ENCODE assay signal across 12 cellular contexts in the genomic region with DNA sequence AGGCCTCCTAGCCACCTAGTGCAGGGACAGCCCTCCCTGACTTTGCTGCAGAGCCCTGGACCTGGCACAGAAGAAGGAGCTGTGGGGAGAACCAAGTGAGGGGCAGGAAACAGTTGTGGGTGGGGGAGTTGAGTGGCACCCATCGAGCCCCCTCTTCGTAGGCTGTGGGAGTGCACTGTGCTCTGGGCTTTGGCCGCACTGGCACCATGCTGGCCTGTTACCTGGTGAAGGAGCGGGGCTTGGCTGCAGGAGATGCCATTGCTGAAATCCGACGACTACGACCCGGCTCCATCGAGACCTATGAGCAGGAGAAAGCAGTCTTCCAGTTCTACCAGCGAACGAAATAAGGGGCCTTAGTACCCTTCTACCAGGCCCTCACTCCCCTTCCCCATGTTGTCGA. TPM values are rescaled to one million over a fixed set of nuclear protein-coding genes. Genes with fewer than 3 reads are reported as not detected.
DNase-seq lines count a peak whose midpoint lies in the region; ATAC-seq and TF ChIP-seq lines count a peak whose summit lies in the region.
"Had no signal": no experiment of that assay in that cellular context is flagged by ENCODE, and none has a peak within 500 bp of the region (broad histone marks: within the 10 kb centered on the region; RNA-seq: fewer than 3 reads in every experiment).

No MANE protein-coding gene starts in this region.

- H3K27me3 Mint-ChIP-seq in GM23338 (ENCODE audit: insufficient read depth, low read depth, poor library complexity) (peaks cover 7% of the 10 kb centered on the region), endodermal cell (ENCODE audit: insufficient read depth) (peaks cover 9% of the 10 kb centered on the region)

- no peak overlapping the region for H3K27ac ChIP-seq in GM23338 (ENCODE audit: low read depth)
- H3K27ac ChIP-seq in RWPE1, result peak overlapping the region; percentile 81
- no peak overlapping the region for H3K27ac ChIP-seq in endodermal cell (ENCODE audit: low read depth, low read length)
- no peak overlapping the region for H3K27ac ChIP-seq in osteoblast (ENCODE audit: low read depth, low read length)
- H3K27ac ChIP-seq in A673 (ENCODE audit: low read depth, low read length, poor library complexity, severe bottlenecking), result no peak overlapping the region

- no peaks in the 10 kb centered on the region for H3F3A ChIP-seq in GM23338 (replicated peaks; ENCODE audit: low read depth)

- intact Hi-C loops in A673 (cut with micrococcal nuclease; ENCODE audit: unreplicated experiment), result loop anchor here (5.0 kb wide), 1 partner anchor 225 kb away; no protein-coding TSS in a partner anchor
- intact Hi-C loops in lower leg skin (cut with DNase I; ENCODE audit: low total_unique reads), result no loop called here

- DNase-seq in GM23338 (ENCODE audit: low spot score) (no peak), RWPE1 (ENCODE audit: low spot score) (no peak), endodermal cell (no peak), osteoblast (ENCODE audit: insufficient read length, low spot score, missing footprints) (peak; percentile 34), A673 (ENCODE audit: low spot score) (no peak), SHP77 (lab: John Stamatoyannopoulos, UW) (no peak), lower leg skin (ENCODE audit: low spot score in 2 of 2) (no peak)
- DNase-seq: NCI-H2081, PC-3 had no signal

- H3K27ac Mint-ChIP-seq in GM23338 (no peak overlapping the region), endodermal cell (no peak overlapping the region)

- TF ChIP-seq POLR2A in lower leg skin (IDR thresholded peaks at IDR 0.05), result no peak

- H3K4me1 ChIP-seq in GM23338 (ENCODE audit: insufficient read depth) (peaks cover 19% of the 10 kb centered on the region), endodermal cell (ENCODE audit: control insufficient read depth, insufficient read depth, low read length) (no peaks in the 10 kb centered on the region), osteoblast (ENCODE audit: insufficient read depth, low read length) (peaks cover 15% of the 10 kb centered on the region), A673 (ENCODE audit: insufficient read depth, low read length, poor library complexity, severe bottlenecking) (peaks cover 6% of the 10 kb centered on the region)

- H3K9me2 ChIP-seq in GM23338 (ENCODE audit: insufficient read depth), result peaks cover 28% of the 10 kb centered on the region

- no peak for ATAC-seq in GM23338
- ATAC-seq in HG03135 (IDR thresholded peaks at IDR 0.05; ENCODE audit: unreplicated experiment), result no peak
- ATAC-seq: PC-3 had no signal

- no peaks in the 10 kb centered on the region for H3K36me3 ChIP-seq in GM23338 (ENCODE audit: insufficient read depth)
- no peaks in the 10 kb centered on the region for H3K36me3 ChIP-seq in endodermal cell (ENCODE audit: control insufficient read depth, insufficient read depth, low read length)
- no peaks in the 10 kb centered on the region for H3K36me3 ChIP-seq in osteoblast (ENCODE audit: insufficient read depth, low read length)
- no peaks in the 10 kb centered on the region for H3K36me3 ChIP-seq in A673 (ENCODE audit: insufficient read depth, low read length, poor library complexity, severe bottlenecking)

- WGBS in endodermal cell (ENCODE audit: insufficient coverage in 1 of 2, insufficient read length in 1 of 2), 2 experiments, result 95 to 100% methylated on average over 4 to 11 of the region's 12 CpGs
- WGBS in lower leg skin, 2 donors, result 88 to 97% methylated on average over 12 of the region's 12 CpGs

- H3K4me2 ChIP-seq in GM23338 (peak overlapping the region; percentile 83), osteoblast (ENCODE audit: insufficient read depth, low read length) (peak overlapping the region; percentile 86)

- H3K4me1 Mint-ChIP-seq in GM23338, result peaks cover 30% of the 10 kb centered on the region
- peaks cover 16% of the 10 kb centered on the region for H3K4me1 Mint-ChIP-seq in endodermal cell

- CTCF ChIA-PET in RWPE1 (lab: Yijun Ruan, JAX) (interaction anchor here (0.7 to 1.7 kb wide), 6 partner anchors 8 to 226 kb away, joined by 3 to 16 read pairs (median 4); no protein-coding TSS in a partner anchor), A673 (lab: Charles Lee) (no interaction called here)

- H3K9me3 Mint-ChIP-seq in GM23338 (peaks cover 12% of the 10 kb centered on the region; the same call in 2 of the 3 replicates), endodermal cell (no peaks in the 10 kb centered on the region)

- H3K27me3 ChIP-seq in GM23338 (ENCODE audit: insufficient read depth), result no peaks in the 10 kb centered on the region
- no peaks in the 10 kb centered on the region for H3K27me3 ChIP-seq in endodermal cell (ENCODE audit: control insufficient read depth, insufficient read depth, low read length, poor library complexity, severe bottlenecking)
- no peaks in the 10 kb centered on the region for H3K27me3 ChIP-seq in osteoblast (ENCODE audit: insufficient read depth, low read length)
- H3K27me3 ChIP-seq in A673 (replicated peaks; ENCODE audit: insufficient read depth, low read depth, low read length, poor library complexity), result no peaks in the 10 kb centered on the region

- H4K20me1 ChIP-seq in GM23338 (replicated peaks; ENCODE audit: insufficient read depth), result no peaks in the 10 kb centered on the region
- no peaks in the 10 kb centered on the region for H4K20me1 ChIP-seq in osteoblast (ENCODE audit: insufficient read depth, low read length)

- H2AFZ ChIP-seq in GM23338, result no peak overlapping the region
- H2AFZ ChIP-seq in osteoblast (ENCODE audit: low read length), result no peak overlapping the region

- TF ChIP-seq CTCF in GM23338 (conservative IDR thresholded peaks at IDR 0.05; ENCODE audit: low read depth in 2 of 2) (no peak), RWPE1 (conservative IDR thresholded peaks at IDR 0.05; ENCODE audit: low read depth) (no peak), endodermal cell (conservative IDR thresholded peaks at IDR 0.05) (no peak), osteoblast (IDR thresholded peaks at IDR 0.05; ENCODE audit: extremely low read depth, low read depth, low read length) (no peak), A673 (conservative IDR thresholded peaks at IDR 0.05; ENCODE audit: low read depth, low read length) (no peak), lower leg skin (IDR thresholded peaks at IDR 0.05) (no peak)

- peak overlapping the region; percentile 86 for H3K4me3 Mint-ChIP-seq in GM23338
- H3K4me3 Mint-ChIP-seq in endodermal cell, result peak overlapping the region; percentile 66

- H3K4me3 ChIP-seq in GM23338, result peak overlapping the region; percentile 72
- H3K4me3 ChIP-seq in endodermal cell (ENCODE audit: low read length), result no peak overlapping the region
- no peak overlapping the region for H3K4me3 ChIP-seq in osteoblast (ENCODE audit: insufficient read depth, low read length)
- no peak overlapping the region for H3K4me3 ChIP-seq in A673 (ENCODE audit: low read depth, low read length, poor library complexity, severe bottlenecking)
- no peak overlapping the region for H3K4me3 ChIP-seq in lower leg skin (ENCODE audit: low read depth, poor library complexity, severe bottlenecking)

- H3K36me3 Mint-ChIP-seq in GM23338 (ENCODE audit: low read depth) (peaks cover 27% of the 10 kb centered on the region), endodermal cell (ENCODE audit: low read depth) (peaks cover 8% of the 10 kb centered on the region)

- POLR2A ChIA-PET in RWPE1 (lab: Yijun Ruan, JAX; ENCODE audit: low non-redundant PET) (no interaction called here), A673 (lab: Charles Lee; ENCODE audit: low non-redundant PET) (no interaction called here)

- H3K9me3 ChIP-seq in endodermal cell (ENCODE audit: control insufficient read depth, low read length), result no peaks in the 10 kb centered on the region
- no peaks in the 10 kb centered on the region for H3K9me3 ChIP-seq in osteoblast (ENCODE audit: low read depth, low read length)
- no peaks in the 10 kb centered on the region for H3K9me3 ChIP-seq in A673 (ENCODE audit: low read depth, low read length, poor library complexity, severe bottlenecking)

- BruUV-seq in A673 (replicated peaks; lab: Mats Ljungman, UMichigan), result no TSS peak

- 0 out of 2 replicates have a peak, but pooled peaks cover 6% of the 10 kb centered on the region for H3K79me2 ChIP-seq in GM23338 (replicated peaks; ENCODE audit: insufficient read depth)
- H3K79me2 ChIP-seq in osteoblast (ENCODE audit: insufficient read depth, low read length), result peaks cover 2% of the 10 kb centered on the region

- H3K9ac ChIP-seq in endodermal cell (ENCODE audit: extremely low read depth, low read length, poor library complexity, severe bottlenecking), result no peak overlapping the region

RNA-seq across cellular contexts. Expression of a gene that starts 1.2 kb away (rescaled TPM):
- total RNA-seq in GM23338 (2014; rRNA removed; shearing (Covaris generic)), result 50.8 and 56.3 TPM in 2 replicates
- polyA plus RNA-seq in GM23338 (2016; fragmentation: Nextera tagmentation; extraction: Ambion mirVana), result 95.3 and 97.6 TPM in 2 replicates
- total RNA-seq in endodermal cell (10 to 100 TPM; 28.8 to 32.3 TPM), osteoblast (13.8 and 15.9 TPM in 2 replicates), A673 (2021) (27.9 and 31.0 TPM in 2 replicates), lower leg skin (100 to 1,000 TPM in 1 of 4 donors, 10 to 100 TPM in 3; 68.2 to 167 (median 90.7) TPM)
- 7.6 TPM for polyA plus RNA-seq in endodermal cell (2013, experiment 1 of 2)
- 7.4 TPM for polyA plus RNA-seq in endodermal cell (2013, experiment 2 of 2)

RNA-seq across cellular contexts. Expression of a gene that starts 20.2 kb away (rescaled TPM):
- total RNA-seq in GM23338 (2014; rRNA removed; shearing (Covaris generic)), result not detected in 2 replicates
- polyA plus RNA-seq in GM23338 (2016; fragmentation: Nextera tagmentation; extraction: Ambion mirVana), result not detected in 2 replicates
- total RNA-seq in endodermal cell (not detected), osteoblast (not detected in 2 replicates), A673 (2021) (0.15 TPM in 1 of 2 replicates, not detected in the other), lower leg skin (under 1 TPM in 3 of 4 donors, not detected in 1; 0.17 to 0.80 (median 0.42) TPM)
- polyA plus RNA-seq in endodermal cell (2013, experiment 1 of 2), result not detected
- polyA plus RNA-seq in endodermal cell (2013, experiment 2 of 2), result not detected
- total RNA-seq: H4, PC-3 had no signal

RNA-seq across cellular contexts. Expression of a gene that starts 44.7 kb away (rescaled TPM):
- not detected in 2 replicates for total RNA-seq in GM23338 (2014; rRNA removed; shearing (Covaris generic))
- not detected in 2 replicates for polyA plus RNA-seq in GM23338 (2016; fragmentation: Nextera tagmentation; extraction: Ambion mirVana)
- total RNA-seq in endodermal cell (not detected), osteoblast (under 0.01 and 0.36 TPM in 2 replicates), A673 (2021) (not detected in 2 replicates), lower leg skin (1 to 10 TPM; 3.1 to 7.8 (median 5.2) TPM)
- polyA plus RNA-seq in endodermal cell (2013, experiment 1 of 2), result not detected
- polyA plus RNA-seq in endodermal cell (2013, experiment 2 of 2), result not detected
- total RNA-seq: PC-3, pulmonary artery endothelial cell had no signal
